Comparison of ENCODE assay signal across 16 cellular contexts in genomic region chr5:5941486-5941885, GRCh38.
DNase-seq lines count a peak whose midpoint lies in the region; FAIRE-seq lines count a peak whose summit lies in the region.
"Had no signal": no experiment of that assay in that cellular context is flagged by ENCODE, and none has a peak within 500 bp of the region (broad histone marks: within the 10 kb centered on the region; RNA-seq: fewer than 3 reads in every experiment).

No MANE protein-coding gene starts in this region.

- H3K27ac ChIP-seq in SJCRH30: no peak overlapping the region
- H3K27ac ChIP-seq: GM23248 had no signal

- H3K4me1 ChIP-seq in SJCRH30: no peaks in the 10 kb centered on the region
- H3K4me1 ChIP-seq: HAP-1 had no signal

- no peak overlapping the region for H3K4me3 ChIP-seq in SJCRH30
- H3K4me3 ChIP-seq: GM23248, HAP-1 had no signal

- H3K36me3 ChIP-seq in SJCRH30: no peaks in the 10 kb centered on the region
- H3K36me3 ChIP-seq: HAP-1 had no signal

- DNase-seq in SW480 (ENCODE audit: low spot score) (peak; percentile 13), cerebellum (ENCODE audit: low spot score) (peak; percentile 36), urothelium cell line (ENCODE audit: low spot score) (no peak), SJCRH30 (no peak), Kasumi-1 (lab: John Stamatoyannopoulos, UW) (no peak)
- no peak for DNase-seq in effector CD4-positive, alpha-beta T cell
- DNase-seq: Calu3; CD4-positive, alpha-beta memory T cell; COR-L47; DMS53; DMS79 treated with DMSO at 0.1 percent for 48 hours; GM23248; HFFc6 had no signal

- no peaks in the 10 kb centered on the region for H3K27me3 ChIP-seq in SJCRH30

- peak; percentile 30 for FAIRE-seq in urothelium cell line (lab: Jason Lieb, UNC)
- FAIRE-seq: G401.6, GM12892 had no signal

- no peaks in the 10 kb centered on the region for H3K9me3 ChIP-seq in SJCRH30 (replicated peaks)
- H3K9me3 ChIP-seq: HAP-1 had no signal

Comparison
In these comparisons a context has a peak if more than half of its experiments do, and no peak if none do; other contexts are left out.
1. DNase-seq: peak in SW480 (single experiment) and cerebellum (single experiment); none in urothelium cell line (single experiment), SJCRH30 (0 of 2), effector CD4-positive, alpha-beta T cell (single experiment) and Kasumi-1 (0 of 2).